ENCODE assay signal across 8 cellular contexts in genomic region chr12:100267603-100268281, GRCh38. TPM values are rescaled to one million over a fixed set of nuclear protein-coding genes. Genes with fewer than 3 reads are reported as not detected.
DNase-seq lines count a peak whose midpoint lies in the region; ATAC-seq and TF ChIP-seq lines count a peak whose summit lies in the region.

No MANE protein-coding gene starts in this region.

- H3K27me3 Mint-ChIP-seq in brain, result peaks cover 12% of the 10 kb centered on the region

- H3K4me3 Mint-ChIP-seq in brain, result peak overlapping the region; percentile 90 to 100 (median 97)

- peaks cover 61% of the 10 kb centered on the region for H3K4me1 Mint-ChIP-seq in brain

- ATAC-seq in HG02571 (IDR thresholded peaks at IDR 0.05; ENCODE audit: unreplicated experiment), result peak; percentile 11

- H3K27ac Mint-ChIP-seq in brain, result peak overlapping the region; percentile 62 to 100 (median 88)

- H3K36me3 Mint-ChIP-seq in brain, result peaks cover 8% of the 10 kb centered on the region

- no peaks in the 10 kb centered on the region for H3K9me3 Mint-ChIP-seq in brain

- no peak for TF ChIP-seq CTCF in brain (conservative IDR thresholded peaks at IDR 0.05)

- DNase-seq in NCI-H345 (lab: John Stamatoyannopoulos, UW) (peak; percentile 48), NCI-H345 treated with DMSO at 0.1 percent for 48 hours (lab: John Stamatoyannopoulos, UW; ENCODE audit: unreplicated experiment) (no peak), NCI-H526 (lab: John Stamatoyannopoulos, UW) (peak; percentile 42 to 45), kidney tubule cell (ENCODE audit: low spot score) (peak; percentile 36), amniotic stem cell (lab: John Stamatoyannopoulos, UW) (no peak)
- DNase-seq in stimulated activated CD8-positive, alpha-beta memory T cell treated with anti-CD3 and anti-CD28 coated beads, Interleukin-4, amount 100 ng/mL, for 48 hours, result peak; percentile 39

RNA-seq across cellular contexts. Expression of gene SCYL2, which starts 0.8 kb away (rescaled TPM):
- 11.1 TPM for polyA plus RNA-seq in brain (ENCODE audit: insufficient read depth, low read depth, low replicate concordance)

RNA-seq across cellular contexts. Expression of gene DEPDC4, which starts 0.9 kb away (rescaled TPM):
- polyA plus RNA-seq in brain (ENCODE audit: insufficient read depth, low read depth, low replicate concordance), result 1.0 TPM

Comparison
In these comparisons a context has a peak if more than half of its experiments do, and no peak if none do; other contexts are left out.
1. DNase-seq: peak in NCI-H345 (single experiment), NCI-H526 (2 of 2), kidney tubule cell (single experiment) and stimulated activated CD8-positive, alpha-beta memory T cell treated with anti-CD3 and anti-CD28 coated beads, Interleukin-4, amount 100 ng/mL, for 48 hours (single experiment); none in NCI-H345 treated with DMSO at 0.1 percent for 48 hours (single experiment) and amniotic stem cell (single experiment).